17 cellular contexts compared by ENCODE assay signal in the genomic region with DNA sequence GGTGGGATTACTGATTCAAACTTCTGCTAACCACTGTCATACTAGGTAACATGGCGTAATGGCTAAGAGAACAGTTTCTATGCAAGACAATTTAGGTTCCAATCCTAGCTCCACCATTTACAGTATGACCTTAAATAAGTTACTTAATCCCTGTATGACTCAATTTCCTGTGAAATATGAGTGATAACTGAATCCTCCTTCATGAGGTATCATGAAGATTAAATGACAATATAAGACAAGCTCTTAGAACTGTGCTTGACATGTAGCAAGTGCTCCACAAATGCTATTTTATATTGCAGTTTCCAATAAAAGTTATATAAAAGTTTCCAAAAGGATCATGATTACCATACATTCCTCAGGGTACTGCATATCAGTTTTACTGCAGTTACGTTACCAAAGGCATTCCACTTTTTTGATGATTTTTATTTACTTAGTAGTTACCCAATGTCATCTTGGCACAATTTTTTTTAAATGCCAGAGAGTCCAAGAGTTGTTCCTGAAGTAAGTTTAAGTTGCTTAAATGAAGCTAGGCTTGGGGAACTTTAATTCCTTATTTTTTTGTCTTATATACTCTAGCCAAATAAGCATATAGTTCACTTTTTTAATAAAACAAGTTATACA. TPM values are rescaled to one million over a fixed set of nuclear protein-coding genes. Genes with fewer than 3 reads are reported as not detected.
DNase-seq lines count a peak whose midpoint lies in the region; ATAC-seq, FAIRE-seq and TF ChIP-seq lines count a peak whose summit lies in the region.
"Had no signal": no experiment of that assay in that cellular context is flagged by ENCODE, and none has a peak within 500 bp of the region (broad histone marks: within the 10 kb centered on the region; RNA-seq: fewer than 3 reads in every experiment).

No MANE protein-coding gene starts in this region.

- no peak overlapping the region for H2AFZ ChIP-seq in endothelial cell of umbilical vein (ENCODE audit: low read depth, low read length)

- no peaks in the 10 kb centered on the region for H3K9me3 Mint-ChIP-seq in activated naive CD4-positive, alpha-beta T cell treated with anti-CD3 and anti-CD28 coated beads, Interleukin-2, amount 50 U/mL, for 72 hours

- dilution Hi-C loops in endothelial cell of umbilical vein (cut with MboI; ENCODE audit: extremely low pct_ligation_motif_present, low sequenced_read_pairs), result no loop called here

- H3K36me3 Mint-ChIP-seq in activated naive CD4-positive, alpha-beta T cell treated with anti-CD3 and anti-CD28 coated beads, Interleukin-2, amount 50 U/mL, for 72 hours, result peaks cover 0 to under 1% of the 10 kb centered on the region in 2 donors

- no peak for TF ChIP-seq POLR2A in endothelial cell of umbilical vein (IDR thresholded peaks at IDR 0.05; ENCODE audit: low read depth, low read length)

- no peak overlapping the region for H3K27ac Mint-ChIP-seq in activated naive CD4-positive, alpha-beta T cell treated with anti-CD3 and anti-CD28 coated beads, Interleukin-2, amount 50 U/mL, for 72 hours

- no peak for DNase-seq in activated naive CD4-positive, alpha-beta T cell treated with anti-CD3 and anti-CD28 coated beads, Interleukin-2, amount 50 U/mL, for 72 hours (ENCODE audit: low spot score in 2 of 2)
- no peak for DNase-seq in activated naive CD4-positive, alpha-beta T cell treated with Interleukin-2 at 50 U/mL for 16 hours
- DNase-seq in NCI-H226, result peak; percentile 44
- peak; percentile 51 for DNase-seq in endothelial cell of umbilical vein (ENCODE audit: low read depth, low spot score)
- DNase-seq in stimulated activated naive CD8-positive, alpha-beta T cell treated with anti-CD3 and anti-CD28 coated beads, Interleukin-15, Interleukin-2, amounts not matched to agents 100 U/mL and 50 U/mL, for 24 hours, result no peak
- DNase-seq in DMS79 (lab: John Stamatoyannopoulos, UW), result no peak
- no peak for DNase-seq in ureter (ENCODE audit: low spot score)
- DNase-seq: amniotic stem cell; cortex of kidney; foreskin melanocyte; NCI-H187; NCI-H69; SJCRH30; stimulated activated CD4-positive, alpha-beta T cell treated with anti-CD3 and anti-CD28 coated beads, Interleukin-15, amount 100 ng/mL, for 24 hours; tibial artery had no signal

- H4K20me1 ChIP-seq in endothelial cell of umbilical vein (replicated peaks; ENCODE audit: control insufficient read depth, extremely low read depth, insufficient read depth, low read length), result peaks cover 2% of the 10 kb centered on the region

- peak overlapping the region; percentile 22 for H3K4me2 ChIP-seq in endothelial cell of umbilical vein (ENCODE audit: insufficient read depth, low read length)

- no peak overlapping the region for H3K4me3 ChIP-seq in endothelial cell of umbilical vein (replicated peaks in 1 of 3; ENCODE audit: insufficient read depth in 1 of 3, low read depth in 1 of 3, low read length in 3 of 3)
- H3K4me3 ChIP-seq: GM12878, SJCRH30, tibial artery had no signal

- POLR2A ChIA-PET in endothelial cell of umbilical vein (lab: Charles Lee), result no interaction called here

- peak; percentile 47 to 85 for ATAC-seq in activated naive CD4-positive, alpha-beta T cell treated with anti-CD3 and anti-CD28 coated beads, Interleukin-2, amount 50 U/mL, for 72 hours
- ATAC-seq in stimulated activated naive CD8-positive, alpha-beta T cell treated with anti-CD3 and anti-CD28 coated beads, Interleukin-15, Interleukin-2, amounts not matched to agents 100 U/mL and 50 U/mL, for 24 hours, result peak; percentile 56
- no peak for ATAC-seq in GM19463 (IDR thresholded peaks at IDR 0.05; ENCODE audit: unreplicated experiment)
- ATAC-seq: GM12878 had no signal

- CTCF ChIA-PET in endothelial cell of umbilical vein (lab: Charles Lee), result interaction anchor here (0.8 to 1.4 kb wide), 3 partner anchors 36 to 119 kb away, joined by 3 to 4 read pairs (median 3); no protein-coding TSS in a partner anchor

- no peak for TF ChIP-seq CTCF in endothelial cell of umbilical vein (IDR thresholded peaks at IDR 0.05; ENCODE audit: extremely low read depth in 1 of 2, insufficient read depth in 1 of 2, low read depth in 1 of 2, low read length in 2 of 2)

- peak; percentile 26 for FAIRE-seq in endothelial cell of umbilical vein (lab: Jason Lieb, UNC)
- FAIRE-seq: GM12878 had no signal

- TSS peak; percentile 0 for BruUV-seq in endothelial cell of umbilical vein (replicated peaks; lab: Mats Ljungman, UMichigan)

- H3K9me1 ChIP-seq in endothelial cell of umbilical vein (replicated peaks; ENCODE audit: control insufficient read depth, extremely low read depth, insufficient read depth, low read length), result peaks cover 2% of the 10 kb centered on the region

- H3K9me3 ChIP-seq in endothelial cell of umbilical vein (replicated peaks; ENCODE audit: control insufficient read depth, insufficient read depth, low read length), result no peaks in the 10 kb centered on the region
- H3K9me3 ChIP-seq: SJCRH30, tibial artery had no signal

- intact Hi-C loops in endothelial cell of umbilical vein (cut with micrococcal nuclease), result no loop called here

- peaks cover 69% of the 10 kb centered on the region for H3K4me1 ChIP-seq in endothelial cell of umbilical vein (ENCODE audit: control insufficient read depth, extremely low read depth, insufficient read depth, low read length)

- peak overlapping the region; percentile 3 for H3K27ac ChIP-seq in endothelial cell of umbilical vein (ENCODE audit: insufficient read depth, low read depth, low read length)
- H3K27ac ChIP-seq: SJCRH30, tibial artery had no signal

- no peaks in the 10 kb centered on the region for H3K36me3 ChIP-seq in endothelial cell of umbilical vein (ENCODE audit: control insufficient read depth in 2 of 2, extremely low read depth in 1 of 2, insufficient read depth in 2 of 2, low read length in 2 of 2)
- H3K36me3 ChIP-seq: SJCRH30, tibial artery had no signal

- H3K27me3 ChIP-seq in endothelial cell of umbilical vein (ENCODE audit: control insufficient read depth in 2 of 2, insufficient read depth in 2 of 2, low read length in 2 of 2), result no peaks in the 10 kb centered on the region
- H3K27me3 ChIP-seq: SJCRH30, tibial artery had no signal

- no peak overlapping the region for H3K9ac ChIP-seq in endothelial cell of umbilical vein (replicated peaks; ENCODE audit: extremely low read depth, insufficient read depth, low read length)

- H3K79me2 ChIP-seq in endothelial cell of umbilical vein (ENCODE audit: control insufficient read depth, insufficient read depth, low read length), result peaks cover 100% of the 10 kb centered on the region

TF ChIP-seq in endothelial cell of umbilical vein, 7 proteins besides CTCF, POLR2A, EP300 and RAD21:
- peak; percentile 7 for TF ChIP-seq GATA2 (IDR thresholded peaks at IDR 0.05; ENCODE audit: insufficient read depth, insufficient read length, low read depth, low read length)
- peak; percentile 64 for TF ChIP-seq FOS (IDR thresholded peaks at IDR 0.05; ENCODE audit: borderline replicate concordance, insufficient read depth, low read length)
- no peak for TF ChIP-seq MYC (IDR thresholded peaks at IDR 0.05; ENCODE audit: low read depth, low read length)
- no peak for TF ChIP-seq POLR2AphosphoS5 (IDR thresholded peaks at IDR 0.05; ENCODE audit: insufficient read depth, low read depth, low read length)
- TF ChIP-seq JUN (IDR thresholded peaks at IDR 0.05; ENCODE audit: borderline replicate concordance, insufficient read depth, insufficient read length, low read depth), result peak; percentile 47
- TF ChIP-seq, protein P1, sequence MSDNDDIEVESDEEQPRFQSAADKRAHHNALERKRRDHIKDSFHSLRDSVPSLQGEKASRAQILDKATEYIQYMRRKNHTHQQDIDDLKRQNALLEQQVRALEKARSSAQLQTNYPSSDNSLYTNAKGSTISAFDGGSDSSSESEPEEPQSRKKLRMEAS (IDR thresholded peaks at IDR 0.05; ENCODE audit: insufficient read depth, insufficient read length), result no peak
- TF ChIP-seq EZH2 (IDR thresholded peaks at IDR 0.05; ENCODE audit: borderline replicate concordance, low read depth, low read length, severe bottlenecking), result no peak

RNA-seq across cellular contexts. Expression of gene DOCK4, which starts 7.1 kb away (rescaled TPM):
- total RNA-seq in activated naive CD4-positive, alpha-beta T cell treated with anti-CD3 and anti-CD28 coated beads, Interleukin-2, amount 50 U/mL, for 72 hours, result 1 to 10 TPM in 1 of 2 donors, under 1 TPM in 1; 0.21 to 1.1 TPM
- total RNA-seq in endothelial cell of umbilical vein (164 TPM in 2 replicates), ureter (37.9 TPM)
- polyA plus RNA-seq in endothelial cell of umbilical vein, result 37.5 and 47.4 TPM in 2 replicates
- polyA plus RNA-seq in endothelial cell of umbilical vein (2011; cell fraction: cytosol; rRNA removed), result 37.7 and 38.6 TPM in 2 replicates
- polyA plus RNA-seq in endothelial cell of umbilical vein (2011; cell fraction: nucleus; rRNA removed), result 168 and 178 TPM in 2 replicates
- polyA plus RNA-seq in endothelial cell of umbilical vein (2012), result 69.2 and 79.1 TPM in 2 replicates
- 246 and 289 TPM in 2 replicates for polyA minus RNA-seq in endothelial cell of umbilical vein
- polyA minus RNA-seq in endothelial cell of umbilical vein (2011; cell fraction: cytosol; rRNA and poly(A)+ RNA removed), result 1.7 TPM
- polyA minus RNA-seq in endothelial cell of umbilical vein (2011; cell fraction: nucleus; rRNA and poly(A)+ RNA removed), result 603 and 865 TPM in 2 replicates

RNA-seq across cellular contexts. Expression of gene ZNF277, which starts 7.3 kb away (rescaled TPM):
- 10 to 100 TPM; 22.7 to 30.4 TPM for total RNA-seq in activated naive CD4-positive, alpha-beta T cell treated with anti-CD3 and anti-CD28 coated beads, Interleukin-2, amount 50 U/mL, for 72 hours
- total RNA-seq in endothelial cell of umbilical vein (19.0 and 22.6 TPM in 2 replicates), ureter (20.6 TPM)
- 4.6 and 7.8 TPM in 2 replicates for polyA plus RNA-seq in endothelial cell of umbilical vein
- polyA plus RNA-seq in endothelial cell of umbilical vein (2011; cell fraction: cytosol; rRNA removed), result 11.9 and 13.0 TPM in 2 replicates
- 6.8 and 7.8 TPM in 2 replicates for polyA plus RNA-seq in endothelial cell of umbilical vein (2011; cell fraction: nucleus; rRNA removed)
- polyA plus RNA-seq in endothelial cell of umbilical vein (2012), result 19.8 and 22.3 TPM in 2 replicates
- 8.4 and 11.6 TPM in 2 replicates for polyA minus RNA-seq in endothelial cell of umbilical vein
- polyA minus RNA-seq in endothelial cell of umbilical vein (2011; cell fraction: cytosol; rRNA and poly(A)+ RNA removed), result 10.2 TPM
- 15.1 and 21.9 TPM in 2 replicates for polyA minus RNA-seq in endothelial cell of umbilical vein (2011; cell fraction: nucleus; rRNA and poly(A)+ RNA removed)

Comparison
In these comparisons a context has a peak if more than half of its experiments do, and no peak if none do; other contexts are left out.
1. DNase-seq: peak in NCI-H226 (single experiment) and endothelial cell of umbilical vein (single experiment); none in activated naive CD4-positive, alpha-beta T cell treated with anti-CD3 and anti-CD28 coated beads, Interleukin-2, amount 50 U/mL, for 72 hours (0 of 2), activated naive CD4-positive, alpha-beta T cell treated with Interleukin-2 at 50 U/mL for 16 hours (single experiment), stimulated activated naive CD8-positive, alpha-beta T cell treated with anti-CD3 and anti-CD28 coated beads, Interleukin-15, Interleukin-2, amounts not matched to agents 100 U/mL and 50 U/mL, for 24 hours (single experiment), DMS79 (single experiment) and ureter (single experiment).
2. RNA of gene DOCK4, which starts 7.1 kb away (total RNA-seq): 164 TPM in endothelial cell of umbilical vein and 37.9 TPM in ureter (single experiment); 0.21 to 1.1 TPM in activated naive CD4-positive, alpha-beta T cell treated with anti-CD3 and anti-CD28 coated beads, Interleukin-2, amount 50 U/mL, for 72 hours; every median in the first group is over 10 times any median in the second.